ENCODE assay signal across 22 cellular contexts in the genomic region with DNA sequence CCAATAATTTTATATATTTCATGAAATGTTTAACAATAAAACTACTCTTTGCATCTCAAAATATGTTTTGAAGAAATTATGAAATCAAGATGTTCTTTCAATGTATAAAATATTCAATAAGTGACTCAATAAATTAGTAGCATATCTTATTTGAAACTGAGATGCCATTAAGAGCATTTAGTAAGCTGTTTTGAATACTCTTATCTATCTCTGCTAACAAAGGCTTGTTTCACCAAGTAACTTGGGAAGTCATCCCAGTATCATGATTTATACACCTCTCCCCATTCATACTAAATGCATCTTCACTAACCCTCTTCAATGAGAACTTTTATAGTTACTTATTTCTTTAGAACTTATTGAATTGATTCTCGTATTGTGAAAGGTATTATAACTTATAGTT. TPM values are rescaled to one million over a fixed set of nuclear protein-coding genes. Genes with fewer than 3 reads are reported as not detected.
A peak's percentile ranks its signal among the peaks of the same experiment; 100 is the strongest.
DNase-seq lines count a peak whose midpoint lies in the region; ATAC-seq, FAIRE-seq and TF ChIP-seq lines count a peak whose summit lies in the region.
"Had no signal": no experiment of that assay in that cellular context is flagged by ENCODE, and none has a peak within 500 bp of the region (broad histone marks: within the 10 kb centered on the region; RNA-seq: fewer than 3 reads in every experiment).

No MANE protein-coding gene starts in this region.

- intact Hi-C loops in MCF 10A (cut with micrococcal nuclease) (no loop called here), HepG2 (cut with micrococcal nuclease; ENCODE audit: unreplicated experiment) (no loop called here)

- POLR2A ChIA-PET in MCF 10A (lab: Yijun Ruan, JAX) (interaction anchor here (0.9 to 2.0 kb wide), 3 partner anchors 9 to 133 kb away, joined by 3 to 5 read pairs (median 3); no protein-coding TSS in a partner anchor), HepG2 (lab: Yijun Ruan, JAX) (no interaction called here)

- H3K36me3 Mint-ChIP-seq in HFFc6 (ENCODE audit: low read depth) (peaks cover 7% of the 10 kb centered on the region; the same call in 1 of the 2 replicates), MCF 10A (ENCODE audit: insufficient read depth, unreplicated experiment) (no peaks in the 10 kb centered on the region)

- H3K4me3 ChIP-seq in fibroblast of lung (replicated peaks in 1 of 4; ENCODE audit: control extremely low read depth in 1 of 4, insufficient read depth in 1 of 4, low read depth in 3 of 4, low read length in 4 of 4) (no peak overlapping the region), HepG2 (replicated peaks in 1 of 3; ENCODE audit: insufficient read depth in 1 of 3, low read depth in 2 of 3, low read length in 3 of 3) (no peak overlapping the region)
- H3K4me3 ChIP-seq in effector memory CD4-positive, alpha-beta T cell (ENCODE audit: insufficient read depth, low read depth, low read length, poor library complexity, severe bottlenecking): no peak overlapping the region
- H3K4me3 ChIP-seq: A549, GM12878, K562, MG63, PC-9 had no signal

- H3K4me1 ChIP-seq in fibroblast of lung (ENCODE audit: control insufficient read depth, extremely low read depth, insufficient read depth, low read length) (peaks cover 23% of the 10 kb centered on the region), HepG2 (ENCODE audit: insufficient read depth, low read length) (no peaks in the 10 kb centered on the region)
- no peaks in the 10 kb centered on the region for H3K4me1 ChIP-seq in effector memory CD4-positive, alpha-beta T cell (ENCODE audit: control insufficient read depth, insufficient read depth, low read length, poor library complexity, severe bottlenecking)

- H3K9me3 Mint-ChIP-seq in HFFc6 (no peaks in the 10 kb centered on the region), MCF 10A (ENCODE audit: unreplicated experiment) (no peaks in the 10 kb centered on the region)
- H3K9me3 Mint-ChIP-seq: CD8-positive, alpha-beta T cell had no signal

- no peak for TF ChIP-seq CTCF in HFFc6 (IDR thresholded peaks at IDR 0.05)
- TF ChIP-seq CTCF in fibroblast of lung (conservative IDR thresholded peaks at IDR 0.05 in 1 of 2, IDR thresholded peaks at IDR 0.05 in 1 of 2; ENCODE audit: low read depth in 1 of 2, low read length in 2 of 2): no peak
- no peak for TF ChIP-seq CTCF in MCF 10A (IDR thresholded peaks at IDR 0.05; ENCODE audit: unreplicated experiment)
- TF ChIP-seq CTCF in HepG2 (CRISPR knock-in tag; IDR thresholded peaks at IDR 0.05): no peak

- H3K27me3 Mint-ChIP-seq in HFFc6 (ENCODE audit: insufficient read depth) (no peaks in the 10 kb centered on the region), MCF 10A (ENCODE audit: insufficient read depth, unreplicated experiment) (no peaks in the 10 kb centered on the region)

- H3K79me2 ChIP-seq in fibroblast of lung (ENCODE audit: control insufficient read depth, insufficient read depth, low read length): peaks cover 7% of the 10 kb centered on the region
- no peaks in the 10 kb centered on the region for H3K79me2 ChIP-seq in HepG2 (ENCODE audit: insufficient read depth, low read length)

- H3K4me1 Mint-ChIP-seq in HFFc6 (ENCODE audit: low read depth) (peaks cover 48% of the 10 kb centered on the region), MCF 10A (ENCODE audit: insufficient read depth, unreplicated experiment) (peaks cover 18% of the 10 kb centered on the region)

- no peaks in the 10 kb centered on the region for H4K20me1 ChIP-seq in fibroblast of lung (ENCODE audit: control insufficient read depth, extremely low read depth, insufficient read depth, low read length)
- no peaks in the 10 kb centered on the region for H4K20me1 ChIP-seq in HepG2 (ENCODE audit: insufficient read depth, low read length)

- DNase-seq in HFFc6 (no peak), fibroblast of lung (ENCODE audit: low read depth in 2 of 2) (peak in 1 of 2 donors; percentile 46), MCF 10A (ENCODE audit: unreplicated experiment) (no peak), HepG2 (ENCODE audit: low spot score) (no peak)
- no peak for DNase-seq in effector memory CD4-positive, alpha-beta T cell
- no peak for DNase-seq in activated effector memory CD4-positive, alpha-beta T cell treated with Interleukin-2 at 50 U/mL for 16 hours
- DNase-seq: CD8-positive, alpha-beta T cell; DMS 273 treated with DMSO at 0.1 percent for 48 hours; DMS79; GDM1; NCI-H1105 treated with DMSO at 0.1 percent for 48 hours; NCI-H146; NCI-H1930; NCI-H526 treated with DMSO at 0.1 percent for 48 hours; PC-9; SW 1271 had no signal

- TF ChIP-seq EP300 in HepG2 (IDR thresholded peaks at IDR 0.05; ENCODE audit: low read depth in 2 of 2, low read length in 2 of 2): no peak
- no peak for TF ChIP-seq EP300 in HepG2 (CRISPR knock-in tag; IDR thresholded peaks at IDR 0.05; ENCODE audit: borderline replicate concordance)

- H3K27ac Mint-ChIP-seq in HFFc6: peak overlapping the region; percentile 85; the same call in 1 of the 2 replicates
- no peak overlapping the region for H3K27ac Mint-ChIP-seq in MCF 10A (ENCODE audit: low read depth, unreplicated experiment)
- H3K27ac Mint-ChIP-seq: CD8-positive, alpha-beta T cell had no signal

- H3K4me3 Mint-ChIP-seq in HFFc6 (no peak overlapping the region), MCF 10A (ENCODE audit: unreplicated experiment) (no peak overlapping the region)
- H3K4me3 Mint-ChIP-seq: CD8-positive, alpha-beta T cell had no signal

- H3K9me3 ChIP-seq in fibroblast of lung (ENCODE audit: control insufficient read depth, insufficient read depth, low read depth, low read length): no peaks in the 10 kb centered on the region
- H3K9me3 ChIP-seq in effector memory CD4-positive, alpha-beta T cell (ENCODE audit: control insufficient read depth, low read length): no peaks in the 10 kb centered on the region
- no peaks in the 10 kb centered on the region for H3K9me3 ChIP-seq in HepG2 (ENCODE audit: low read length)
- H3K9me3 ChIP-seq: A549, MG63 had no signal

- in situ Hi-C loops in HepG2 (cut with HindIII; ENCODE audit: extremely low pct_ligation_motif_present, low pct_unique_long_range_greater_than_20kb): no loop called here

- CTCF ChIA-PET in MCF 10A (lab: Yijun Ruan, JAX) (interaction anchor here (1.3 kb wide), 1 partner anchor 10 kb away, joined by 4 read pairs; no protein-coding TSS in a partner anchor), HepG2 (lab: Yijun Ruan, JAX; ENCODE audit: low intra/inter-chr PET ratio, low total read pairs) (no interaction called here)

- no TSS peak for BruUV-seq in MCF 10A (replicated peaks; lab: Mats Ljungman, UMichigan)
- no TSS peak for BruUV-seq in HepG2 (replicated peaks; lab: Mats Ljungman, UMichigan)

- H3K9ac ChIP-seq in fibroblast of lung (ENCODE audit: insufficient read depth, low read length): no peak overlapping the region
- H3K9ac ChIP-seq in HepG2 (ENCODE audit: insufficient read depth, low read depth, low read length): no peak overlapping the region

- ATAC-seq in SK-N-SH treated with all-trans-retinoic acid at 6 μM for 48 hours (peak; percentile 27; the same call in 1 of the 3 replicates), HepG2 (no peak)
- ATAC-seq: CD8-positive, alpha-beta T cell; GM12878; K562 had no signal

- H3K36me3 ChIP-seq in fibroblast of lung (ENCODE audit: control insufficient read depth, insufficient read depth, low read length) (peaks cover 3% of the 10 kb centered on the region), HepG2 (replicated peaks in 1 of 2; ENCODE audit: control insufficient read depth in 1 of 2, insufficient read depth in 2 of 2, low read length in 2 of 2) (no peaks in the 10 kb centered on the region)
- H3K36me3 ChIP-seq in effector memory CD4-positive, alpha-beta T cell (ENCODE audit: control insufficient read depth, insufficient read depth, low read length): no peaks in the 10 kb centered on the region
- H3K36me3 ChIP-seq: MG63 had no signal

- H2AFZ ChIP-seq in fibroblast of lung (ENCODE audit: low read length) (no peak overlapping the region), HepG2 (ENCODE audit: low read length) (no peak overlapping the region)
- H2AFZ ChIP-seq: PC-9 had no signal

- H3K27ac ChIP-seq in fibroblast of lung (ENCODE audit: insufficient read depth, low read length) (peak overlapping the region; percentile 55), HepG2 (ENCODE audit: extremely low read length, insufficient read depth, low read length) (no peak overlapping the region)
- H3K27ac ChIP-seq in effector memory CD4-positive, alpha-beta T cell (ENCODE audit: insufficient read depth, low read length, poor library complexity, severe bottlenecking): no peak overlapping the region
- H3K27ac ChIP-seq: C4-2B, PC-9 had no signal

- WGBS in HepG2 (ENCODE audit: low lambda C conversion rate): 2% methylated on average over 1 of the region's 1 CpG

- H3K27me3 ChIP-seq in fibroblast of lung (ENCODE audit: control insufficient read depth, insufficient read depth, low read length) (no peaks in the 10 kb centered on the region), HepG2 (ENCODE audit: control insufficient read depth in 1 of 2, insufficient read depth in 2 of 2, low read length in 2 of 2) (no peaks in the 10 kb centered on the region)
- no peaks in the 10 kb centered on the region for H3K27me3 ChIP-seq in effector memory CD4-positive, alpha-beta T cell (replicated peaks; ENCODE audit: control insufficient read depth, insufficient read depth, low read length, poor library complexity, severe bottlenecking)
- H3K27me3 ChIP-seq: MG63 had no signal

- no peak for FAIRE-seq in HepG2 (lab: Jason Lieb, UNC)
- FAIRE-seq: A549, GM12878, K562 had no signal

- no peak for TF ChIP-seq RAD21 in HepG2 (CRISPR knock-in tag; IDR thresholded peaks at IDR 0.05)

- H3K4me2 ChIP-seq in fibroblast of lung (ENCODE audit: extremely low read depth, insufficient read depth, low read length) (no peak overlapping the region), HepG2 (ENCODE audit: low read depth, low read length) (no peak overlapping the region)
- H3K4me2 ChIP-seq: PC-9 had no signal

- no peak for TF ChIP-seq POLR2A in HepG2 (IDR thresholded peaks at IDR 0.05; ENCODE audit: insufficient read depth in 1 of 2, low read depth in 2 of 2, low read length in 2 of 2)

RNA-seq across cellular contexts. Expression of a gene that starts 43.1 kb away (rescaled TPM):
- total RNA-seq in HFFc6 (2021; fragmentation: NEBNext Ultra II Directional; extraction: Animal tissue kit (Norgen Biotek cat#: 25700)): 10 to 100 TPM; 10.6 to 17.2 (median 11.8) TPM
- 30.6 and 39.3 TPM in 2 replicates for total RNA-seq in fibroblast of lung
- polyA plus RNA-seq in fibroblast of lung: 13.8 and 16.8 TPM in 2 replicates
- polyA plus RNA-seq in fibroblast of lung (2012): 14.4 and 20.9 TPM in 2 replicates
- polyA minus RNA-seq in fibroblast of lung (ENCODE audit: low replicate concordance): 18.5 and 25.6 TPM in 2 replicates
- total RNA-seq in MCF 10A (2022): 3.4 and 4.3 TPM in 2 replicates
- 0.22 and 0.42 TPM in 2 replicates for total RNA-seq in HepG2 (2016; rRNA removed; fragmentation: Illumina TruSeq; extraction: Trizol)
- 0.26 TPM in 1 of 2 replicates, not detected in the other for total RNA-seq in HepG2 (2016; cell fraction: cytosol; rRNA removed; fragmentation: Illumina TruSeq; extraction: Trizol; ENCODE audit: low read depth)
- 0.06 and 0.11 TPM in 2 replicates for total RNA-seq in HepG2 (2016; cell fraction: insoluble cytoplasmic fraction; rRNA removed; fragmentation: Illumina TruSeq; extraction: Trizol)
- total RNA-seq in HepG2 (2016; cell fraction: membrane; rRNA removed; fragmentation: Illumina TruSeq; extraction: Trizol): 0.03 and 0.09 TPM in 2 replicates
- total RNA-seq in HepG2 (2016; cell fraction: nucleus; rRNA removed; fragmentation: Illumina TruSeq; extraction: Trizol): 0.43 and 0.53 TPM in 2 replicates
- 0.04 and 0.15 TPM in 2 replicates for polyA plus RNA-seq in HepG2 (2011; rRNA removed)
- 0.04 TPM in 2 replicates for polyA plus RNA-seq in HepG2 (2011; cell fraction: cytosol; rRNA removed)
- 0.10 and 0.16 TPM in 2 replicates for polyA plus RNA-seq in HepG2 (2011; cell fraction: nucleus; rRNA removed)
- polyA plus RNA-seq in HepG2 (2012): 0.09 and 0.16 TPM in 2 replicates
- polyA plus RNA-seq in HepG2 (2016; cell fraction: cytosol; fragmentation: Illumina TruSeq; extraction: Trizol; ENCODE audit: low read depth): not detected in 2 replicates
- 0.08 and 0.27 TPM in 2 replicates for polyA plus RNA-seq in HepG2 (2016; cell fraction: insoluble cytoplasmic fraction; fragmentation: Illumina TruSeq; extraction: Trizol; ENCODE audit: low read depth)
- polyA plus RNA-seq in HepG2 (2016; cell fraction: membrane; fragmentation: Illumina TruSeq; extraction: Trizol; ENCODE audit: low read depth): not detected in 2 replicates
- polyA plus RNA-seq in HepG2 (2016; cell fraction: nucleus; fragmentation: Illumina TruSeq; extraction: Trizol; ENCODE audit: insufficient read depth, low read depth): 0.19 and 0.68 TPM in 2 replicates
- 1.9 TPM in 1 of 2 replicates, not detected in the other for polyA minus RNA-seq in HepG2 (2011; rRNA and poly(A)+ RNA removed; ENCODE audit: low replicate concordance)
- polyA minus RNA-seq in HepG2 (2011; cell fraction: cytosol; rRNA and poly(A)+ RNA removed): 0.10 TPM in 1 of 2 replicates, not detected in the other
- 0.25 and 0.90 TPM in 2 replicates for polyA minus RNA-seq in HepG2 (2011; cell fraction: nucleus; rRNA and poly(A)+ RNA removed)
